9 cellular contexts compared by ENCODE assay signal in genomic region chr2:181394741-181395437, GRCh38.
DNase-seq lines count a peak whose midpoint lies in the region; ATAC-seq and TF ChIP-seq lines count a peak whose summit lies in the region.
"Had no signal": no experiment of that assay in that cellular context is flagged by ENCODE, and none has a peak within 500 bp of the region (broad histone marks: within the 10 kb centered on the region; RNA-seq: fewer than 3 reads in every experiment).

No MANE protein-coding gene starts in this region.

- H3K27ac Mint-ChIP-seq in CD14-positive monocyte (peak overlapping the region; percentile 63 to 92 (median 82)), T-cell (peak overlapping the region; percentile 74 to 88), immature natural killer cell (peak overlapping the region; percentile 84 to 93 (median 90))

- no peaks in the 10 kb centered on the region for H3K9me3 Mint-ChIP-seq in CD14-positive monocyte
- H3K9me3 Mint-ChIP-seq in T-cell = no peaks in the 10 kb centered on the region
- no peaks in the 10 kb centered on the region for H3K9me3 Mint-ChIP-seq in immature natural killer cell

- no peaks in the 10 kb centered on the region for H3K36me3 Mint-ChIP-seq in CD14-positive monocyte
- H3K36me3 Mint-ChIP-seq in T-cell = peaks cover 3% of the 10 kb centered on the region
- no peaks in the 10 kb centered on the region for H3K36me3 Mint-ChIP-seq in immature natural killer cell

- TF ChIP-seq CTCF in CD14-positive monocyte (IDR thresholded peaks at IDR 0.05) = no peak
- TF ChIP-seq CTCF in GM10248 (IDR thresholded peaks at IDR 0.05; ENCODE audit: control extremely low read depth, extremely low read depth, low read depth, missing control alignments) = no peak

- intact Hi-C loops in CD14-positive monocyte (cut with micrococcal nuclease) = loop anchor here in 1 of 2 donors (5.0 kb wide), 1 partner anchor 88 kb away; no protein-coding TSS in a partner anchor

- POLR2A ChIA-PET in T-cell (lab: Charles Lee) = interaction anchor here in 1 of 2 donors (0.6 to 0.8 kb wide), 2 partner anchors 72 to 184 kb away, joined by 3 to 4 read pairs; no protein-coding TSS in a partner anchor
- POLR2A ChIA-PET in GM10248 (lab: Yijun Ruan, JAX) = no interaction called here

- DNase-seq in CD14-positive monocyte (ENCODE audit: low spot score) (no peak), T-cell (peak in 1 of 34 experiments; percentile 7), immature natural killer cell (peak; percentile 14 to 38 (median 28)), NCI-H1105 treated with DMSO at 0.1 percent for 48 hours (lab: John Stamatoyannopoulos, UW) (no peak), ecto neural progenitor cell (ENCODE audit: low spot score) (no peak), GM10248 (ENCODE audit: extremely low spot score) (no peak)

- H3K4me1 Mint-ChIP-seq in CD14-positive monocyte = peaks cover 34% of the 10 kb centered on the region
- peaks cover 30 to 32% (median 31%) of the 10 kb centered on the region in 3 donors for H3K4me1 Mint-ChIP-seq in T-cell
- peaks cover 35 to 40% of the 10 kb centered on the region in 2 donors for H3K4me1 Mint-ChIP-seq in immature natural killer cell

- peak overlapping the region in 1 of 2 donors; percentile 13 for H3K4me3 Mint-ChIP-seq in CD14-positive monocyte
- H3K4me3 Mint-ChIP-seq in T-cell = peak overlapping the region; percentile 1 to 56 (median 11)
- H3K4me3 Mint-ChIP-seq in immature natural killer cell = peak overlapping the region; percentile 48 to 79 (median 60)

- ATAC-seq in GM19351 (IDR thresholded peaks at IDR 0.05; ENCODE audit: unreplicated experiment) = peak; percentile 28
- peak; percentile 48 to 66 (median 60) for ATAC-seq in T-cell (replicated peaks in 1 of 4)
- no peak for ATAC-seq in HG03571 (IDR thresholded peaks at IDR 0.05; ENCODE audit: unreplicated experiment)
- ATAC-seq: left lobe of liver had no signal

- no peaks in the 10 kb centered on the region for H3K27me3 Mint-ChIP-seq in CD14-positive monocyte (ENCODE audit: low read depth in 3 of 3)
- no peaks in the 10 kb centered on the region for H3K27me3 Mint-ChIP-seq in T-cell
- H3K27me3 Mint-ChIP-seq in immature natural killer cell (ENCODE audit: low read depth in 3 of 3) = peaks cover 8 to 13% (median 9%) of the 10 kb centered on the region in 3 donors

- CTCF ChIA-PET in T-cell (lab: Charles Lee) (interaction anchor here in 1 of 2 donors (0.6 to 1.0 kb wide), 4 partner anchors 10 to 415 kb away, joined by 3 to 11 read pairs (median 3); partner anchors contain the start of gene UBE2E3), GM10248 (lab: Yijun Ruan, JAX) (interaction anchor here (0.6 to 1.7 kb wide), 9 partner anchors 8 to 72 kb away, joined by 3 to 7 read pairs (median 4); partner anchors contain the start of gene ITGA4)

Comparison
In these comparisons a context has a peak if more than half of its experiments do, and no peak if none do; other contexts are left out.
1. DNase-seq: peak in immature natural killer cell (3 of 3); none in CD14-positive monocyte (single experiment), NCI-H1105 treated with DMSO at 0.1 percent for 48 hours (single experiment), ecto neural progenitor cell (single experiment) and GM10248 (single experiment).
2. Peak in every context shown above with its lines, with median percentiles within 50 percentile points of each other: H3K27ac Mint-ChIP-seq.